Comparison of ENCODE assay signal across 14 cellular contexts in genomic region chr2:190159453-190159852, GRCh38.
DNase-seq lines count a peak whose midpoint lies in the region; ATAC-seq and TF ChIP-seq lines count a peak whose summit lies in the region.
"Had no signal": no experiment of that assay in that cellular context is flagged by ENCODE, and none has a peak within 500 bp of the region (broad histone marks: within the 10 kb centered on the region; RNA-seq: fewer than 3 reads in every experiment).

No MANE protein-coding gene starts in this region.

- H3K4me1 ChIP-seq in foreskin keratinocyte: peaks cover 6% of the 10 kb centered on the region
- H3K4me1 ChIP-seq: BE2C had no signal

- ATAC-seq in foreskin keratinocyte: peak; percentile 45
- no peak for ATAC-seq in HG02588 (IDR thresholded peaks at IDR 0.05; ENCODE audit: unreplicated experiment)
- ATAC-seq: activated CD8-positive, alpha-beta memory T cell treated with anti-CD3 and anti-CD28 coated beads, Interleukin-2, amount 10 ng/mL, durations not matched to agents 7 days and 5 days had no signal

- H3K27me3 ChIP-seq in foreskin keratinocyte: no peaks in the 10 kb centered on the region
- H3K27me3 ChIP-seq: BE2C, Peyer's patch had no signal

- peak; percentile 30 for DNase-seq in EH (ENCODE audit: low read depth)
- DNase-seq in astrocyte of the hippocampus (ENCODE audit: low read depth, low spot score): peak; percentile 76
- peak; percentile 44 to 74 for DNase-seq in foreskin keratinocyte
- peak; percentile 83 for DNase-seq in pons (ENCODE audit: low spot score)
- no peak for DNase-seq in NCI-H1694 treated with DMSO at 0.1 percent for 48 hours (lab: John Stamatoyannopoulos, UW)
- no peak for DNase-seq in NCI-H774 (lab: John Stamatoyannopoulos, UW)
- no peak for DNase-seq in stimulated activated CD4-positive, alpha-beta T cell treated with anti-CD3 and anti-CD28 coated beads, Interleukin-1b, Interleukin-23, amount 100 ng/mL, for 48 hours
- DNase-seq: activated CD8-positive, alpha-beta memory T cell treated with anti-CD3 and anti-CD28 coated beads, Interleukin-2, amount 10 ng/mL, durations not matched to agents 7 days and 5 days; activated naive CD8-positive, alpha-beta T cell treated with anti-CD3 and anti-CD28 coated beads for 36 hours; BE2C; effector CD8-positive, alpha-beta T cell; Kasumi-1 had no signal

- H3K27ac ChIP-seq in foreskin keratinocyte: no peak overlapping the region

- no peak for TF ChIP-seq CTCF in foreskin keratinocyte (conservative IDR thresholded peaks at IDR 0.05)

Comparison
In these comparisons a context has a peak if more than half of its experiments do, and no peak if none do; other contexts are left out.
1. DNase-seq: peak in EH (single experiment), astrocyte of the hippocampus (single experiment), foreskin keratinocyte (2 of 2) and pons (single experiment); none in NCI-H1694 treated with DMSO at 0.1 percent for 48 hours (single experiment), NCI-H774 (single experiment) and stimulated activated CD4-positive, alpha-beta T cell treated with anti-CD3 and anti-CD28 coated beads, Interleukin-1b, Interleukin-23, amount 100 ng/mL, for 48 hours (single experiment).